In the genomic region with DNA sequence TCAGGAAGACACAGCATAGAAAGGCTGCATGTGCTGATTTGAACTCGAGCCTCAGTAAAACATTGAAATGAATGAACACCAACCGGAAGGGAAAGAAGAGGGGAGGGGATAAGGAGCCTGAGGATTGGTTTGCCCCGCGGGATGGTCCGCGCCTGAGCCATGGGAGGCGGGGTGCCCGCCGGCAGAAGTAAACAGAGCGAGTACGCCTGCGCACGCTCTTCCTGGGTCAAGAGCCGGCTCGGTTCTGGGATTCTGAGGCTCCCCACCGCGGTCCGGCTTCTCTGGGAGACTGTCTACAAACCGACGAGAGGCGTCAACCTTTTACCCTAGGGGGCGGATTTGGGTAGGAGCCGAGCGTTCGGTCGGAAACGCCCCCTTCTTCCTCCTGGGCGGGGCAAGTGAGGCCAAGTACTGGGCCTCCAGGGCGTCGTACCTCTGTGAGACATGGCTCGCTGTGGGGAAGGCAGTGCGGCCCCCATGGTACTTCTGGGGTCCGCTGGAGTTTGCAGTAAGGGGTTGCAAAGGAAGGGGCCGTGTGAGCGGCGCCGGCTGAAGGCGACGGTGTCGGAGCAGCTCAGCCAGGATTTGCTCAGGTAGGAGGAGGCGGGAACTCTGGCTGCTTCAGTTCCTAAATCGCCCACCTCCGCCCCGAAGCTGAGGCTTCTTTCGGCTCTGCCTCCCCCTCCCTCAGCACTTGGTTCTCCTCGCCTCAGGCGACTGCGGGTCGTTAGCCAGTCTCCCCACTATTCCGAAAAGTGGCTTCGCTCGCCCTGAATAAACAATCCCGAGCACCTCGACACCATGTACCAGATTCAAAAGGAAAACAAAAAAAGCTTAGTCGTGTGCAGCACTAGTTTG, we compare ENCODE assay signal across 8 cellular contexts. TPM values are rescaled to one million over a fixed set of nuclear protein-coding genes. Genes with fewer than 3 reads are reported as not detected.
DNase-seq lines count a peak whose midpoint lies in the region; ATAC-seq and TF ChIP-seq lines count a peak whose summit lies in the region.

Gene BTBD8 (plus strand): TSS at position 218 of the 858 bp plus-strand sequence. CDS start 227 bp downstream, at position 445.

- peak; percentile 28 for TF ChIP-seq CTCF in foreskin keratinocyte (conservative IDR thresholded peaks at IDR 0.05)
- peak; percentile 22 for TF ChIP-seq CTCF in neural progenitor cell (IDR thresholded peaks at IDR 0.05)
- no peak for TF ChIP-seq CTCF in stomach (IDR thresholded peaks at IDR 0.05)

- H3K27ac Mint-ChIP-seq in neural progenitor cell = peak within 1 kb of the TSS; percentile 43

- no peaks in the 10 kb centered on the region for H3K4me1 ChIP-seq in foreskin keratinocyte
- no peaks in the 10 kb centered on the region for H3K4me1 ChIP-seq in neural progenitor cell
- H3K4me1 ChIP-seq in stomach = peaks cover 0 to 15% (median 13%) of the 10 kb centered on the region in 4 donors

- TF ChIP-seq POLR2A in stomach (IDR thresholded peaks at IDR 0.05) = no peak

- no peak within 1 kb of the TSS for H3K9ac ChIP-seq in neural progenitor cell

- peaks cover 5% of the 10 kb centered on the region for H3K4me1 Mint-ChIP-seq in neural progenitor cell

- H3K27me3 ChIP-seq in H7 (ENCODE audit: control insufficient read depth, insufficient read depth, low read length) (no peaks in the 10 kb centered on the region), foreskin keratinocyte (no peaks in the 10 kb centered on the region), neural progenitor cell (no peaks in the 10 kb centered on the region), stomach (no peaks in the 10 kb centered on the region)

- DNase-seq in EL = peak; percentile 86
- DNase-seq in H7 = peak; percentile 89
- peak; percentile 87 for DNase-seq in LoVo (ENCODE audit: low spot score)
- DNase-seq in SHP77 treated with DMSO at 0.1 percent for 48 hours (lab: John Stamatoyannopoulos, UW) = peak; percentile 80
- peak; percentile 82 for DNase-seq in activated gamma-delta T cell treated with Interleukin-2 at 50 U/mL for 16 hours
- DNase-seq in foreskin keratinocyte = peak; percentile 62 to 73
- DNase-seq in neural progenitor cell (ENCODE audit: low spot score) = peak; percentile 92
- peak; percentile 74 for DNase-seq in stomach

- H3K4me3 ChIP-seq in H7 (ENCODE audit: insufficient read depth, low read depth, low read length) (peak within 1 kb of the TSS; percentile 72), neural progenitor cell (peak within 1 kb of the TSS; percentile 69), stomach (peak within 1 kb of the TSS; percentile 73 to 86 (median 81))

- no peaks in the 10 kb centered on the region for H3K36me3 ChIP-seq in H7 (replicated peaks; ENCODE audit: control insufficient read depth, insufficient read depth, low read length)
- H3K36me3 ChIP-seq in neural progenitor cell = no peaks in the 10 kb centered on the region
- H3K36me3 ChIP-seq in stomach = peaks cover 0 to 5% (median 0%) of the 10 kb centered on the region in 4 donors

- H3K9me3 ChIP-seq in neural progenitor cell (ENCODE audit: low read depth) = peaks cover 6% of the 10 kb centered on the region
- H3K9me3 ChIP-seq in stomach = peaks cover 2 to 13% (median 4%) of the 10 kb centered on the region in 4 donors

- no peaks in the 10 kb centered on the region for H4K20me1 ChIP-seq in neural progenitor cell (ENCODE audit: low read depth)

- WGBS in stomach, 5 donors = 0 to 1% (median 1%) methylated on average over 41 to 55 of the region's 55 CpGs

- peaks cover 17% of the 10 kb centered on the region for H3F3A ChIP-seq in neural progenitor cell (ENCODE audit: low read depth)

- peak within 1 kb of the TSS; percentile 99 for H2AFZ ChIP-seq in neural progenitor cell (replicated peaks)

- TF ChIP-seq EP300 in stomach (IDR thresholded peaks at IDR 0.05) = no peak

- peak within 1 kb of the TSS; percentile 79 for H3K4me2 ChIP-seq in neural progenitor cell

- H3K4me3 Mint-ChIP-seq in neural progenitor cell = peak within 1 kb of the TSS; percentile 91

- peaks cover 6% of the 10 kb centered on the region for H3K27me3 Mint-ChIP-seq in neural progenitor cell (ENCODE audit: insufficient read depth, low read depth)

- H3K27ac ChIP-seq in foreskin keratinocyte (peak within 1 kb of the TSS; percentile 46), neural progenitor cell (no peak within 1 kb of the TSS), stomach (peak within 1 kb of the TSS; percentile 27 to 84 (median 68))

- H3K9me3 Mint-ChIP-seq in neural progenitor cell = peaks cover 14% of the 10 kb centered on the region

- intact Hi-C loops in stomach (cut with DNase I; ENCODE audit: low total_unique reads) = no loop called here

- H3K79me2 ChIP-seq in neural progenitor cell (ENCODE audit: low read depth) = no peaks in the 10 kb centered on the region

- peak; percentile 95 for ATAC-seq in foreskin keratinocyte

- H3K36me3 Mint-ChIP-seq in neural progenitor cell = no peaks in the 10 kb centered on the region

RNA-seq across cellular contexts. Expression of gene BTBD8, which starts in this region (rescaled TPM):
- total RNA-seq in H7 (2014; rRNA removed; shearing (Covaris generic)) = 3.0 and 7.9 TPM in 2 replicates
- total RNA-seq in foreskin keratinocyte (1.4 and 2.4 TPM in 2 replicates), neural progenitor cell (ENCODE audit: low replicate concordance) (9.6 and 14.3 TPM in 2 replicates), stomach (10 to 100 TPM in 1 of 5 donors, 1 to 10 TPM in 4; 1.4 to 12.5 (median 8.1) TPM)
- polyA plus RNA-seq in foreskin keratinocyte (0.30 and 0.34 TPM in 2 replicates), stomach (1 to 10 TPM in 1 of 3 donors, under 1 TPM in 2; 0.44 to 1.2 (median 0.76) TPM)

Comparison
In these comparisons a context has a peak if more than half of its experiments do, and no peak if none do; other contexts are left out.
1. CTCF ChIP-seq: peak in foreskin keratinocyte (single experiment) and neural progenitor cell (single experiment); none in stomach (0 of 7).
2. Peak in every context shown above with its lines, with median percentiles within 50 percentile points of each other: DNase-seq and H3K4me3 ChIP-seq.